In genomic region chr10:61184429-61184828, GRCh38 we compare ENCODE assay signal across 11 cellular contexts.
"Had no signal": no experiment of that assay in that cellular context is flagged by ENCODE, and none has a peak within 500 bp of the region (broad histone marks: within the 10 kb centered on the region; RNA-seq: fewer than 3 reads in every experiment).

No MANE protein-coding gene starts in this region.

- DNase-seq: GM23248, GOT3, H7, H9, HCEC 1CT, HFFc6 had no signal

- ATAC-seq: GM23338, HCT116 had no signal

- FAIRE-seq: H1, H54 had no signal

- H3K4me3 ChIP-seq: GM23248, GM23338, HAP-1 had no signal

- H3K27ac ChIP-seq: GM23248 had no signal

- H3K36me3 ChIP-seq: HAP-1 had no signal

- H3K9me3 ChIP-seq: HAP-1 had no signal
